In genomic region chr3:141076821-141077571, GRCh38 we compare ENCODE assay signal across 9 cellular contexts. TPM values are rescaled to one million over a fixed set of nuclear protein-coding genes. Genes with fewer than 3 reads are reported as not detected.
DNase-seq lines count a peak whose midpoint lies in the region; ATAC-seq, FAIRE-seq and TF ChIP-seq lines count a peak whose summit lies in the region.
"Had no signal": no experiment of that assay in that cellular context is flagged by ENCODE, and none has a peak within 500 bp of the region (broad histone marks: within the 10 kb centered on the region; RNA-seq: fewer than 3 reads in every experiment).

No MANE protein-coding gene starts in this region.

- peak; percentile 57 for DNase-seq in HEK293T (ENCODE audit: extremely low spot score)
- no peak for DNase-seq in activated B cell treated with CpG ODN at 0.5 μM for 24 hours
- DNase-seq in right cardiac atrium, result peak; percentile 58 to 85 (median 83)
- peak; percentile 10 for DNase-seq in renal cortical epithelial cell (ENCODE audit: low read depth)
- DNase-seq in urothelium cell line (ENCODE audit: low spot score), result no peak
- DNase-seq in RCC 7860 (ENCODE audit: low spot score), result no peak

- H2AFZ ChIP-seq in ACC112 (ENCODE audit: low read length, unreplicated experiment), result peak overlapping the region; percentile 55

- H3K27me3 ChIP-seq in ACC112 (ENCODE audit: insufficient read depth, low read length), result peaks cover 12% of the 10 kb centered on the region; the same call in 1 of the 2 replicates
- H3K27me3 ChIP-seq in right cardiac atrium (ENCODE audit: control insufficient read depth, insufficient read depth), result no peaks in the 10 kb centered on the region

- no peaks in the 10 kb centered on the region for H3K36me3 Mint-ChIP-seq in activated B cell treated with CpG ODN at 0.5 μM for 24 hours (ENCODE audit: low read depth)

- no peaks in the 10 kb centered on the region for H3K79me2 ChIP-seq in ACC112 (ENCODE audit: control insufficient read depth, insufficient read depth, low read length, unreplicated experiment)

- H3K4me1 Mint-ChIP-seq in activated B cell treated with CpG ODN at 0.5 μM for 24 hours, result peaks cover 11% of the 10 kb centered on the region

- H3K27ac Mint-ChIP-seq in activated B cell treated with CpG ODN at 0.5 μM for 24 hours, result no peak overlapping the region

- H3K9me3 ChIP-seq in right cardiac atrium (ENCODE audit: control insufficient read depth, low read length), result no peaks in the 10 kb centered on the region

- FAIRE-seq in urothelium cell line (lab: Jason Lieb, UNC) (no peak), RCC 7860 (lab: Jason Lieb, UNC) (no peak)
- FAIRE-seq: GM18507 had no signal

- peak overlapping the region; percentile 68 for H3K4me3 Mint-ChIP-seq in activated B cell treated with CpG ODN at 0.5 μM for 24 hours

- ATAC-seq in activated B cell treated with CpG ODN at 0.5 μM for 24 hours (ENCODE audit: low read depth), result peak; percentile 76
- ATAC-seq in right cardiac atrium, result peak; percentile 62 to 64
- ATAC-seq in GM21717 (IDR thresholded peaks at IDR 0.05; ENCODE audit: unreplicated experiment), result no peak

- 15% methylated on average over 23 of the region's 23 CpGs for WGBS in right cardiac atrium

- H3K36me3 ChIP-seq in ACC112 (ENCODE audit: insufficient read depth, low read length), result no peaks in the 10 kb centered on the region

- H3K27me3 Mint-ChIP-seq in activated B cell treated with CpG ODN at 0.5 μM for 24 hours, result peaks cover 5% of the 10 kb centered on the region

- H3K27ac ChIP-seq in ACC112 (ENCODE audit: low read depth, low read length) (no peak overlapping the region), right cardiac atrium (ENCODE audit: low read length) (peak overlapping the region; percentile 93)

- H3K4me1 ChIP-seq in ACC112 (ENCODE audit: control insufficient read depth, insufficient read depth, low read length, unreplicated experiment) (no peaks in the 10 kb centered on the region), right cardiac atrium (ENCODE audit: control insufficient read depth, insufficient read depth, low read length) (peaks cover 14% of the 10 kb centered on the region)

- no peak for TF ChIP-seq CTCF in activated B cell treated with CpG ODN at 0.5 μM for 24 hours (IDR thresholded peaks at IDR 0.05)

- no peaks in the 10 kb centered on the region for H3K9me3 Mint-ChIP-seq in activated B cell treated with CpG ODN at 0.5 μM for 24 hours

- POLR2A ChIA-PET in HEK293T (lab: Yijun Ruan, JAX) (interaction anchor here (1.7 kb wide), 1 partner anchor 25 kb away, joined by 11 read pairs; the partner anchor contains the start of gene SPSB4), activated B cell treated with CpG ODN at 0.5 μM for 24 hours (lab: Charles Lee) (no interaction called here)

- intact Hi-C loops in activated B cell treated with CpG ODN at 0.5 μM for 24 hours (cut with micrococcal nuclease), result no loop called here
- intact Hi-C loops in right cardiac atrium (cut with DNase I), result no loop called here

- peak overlapping the region; percentile 38 for H3K4me3 ChIP-seq in ACC112 (ENCODE audit: low read depth, low read length)
- peak overlapping the region; percentile 44 for H3K4me3 ChIP-seq in right cardiac atrium (ENCODE audit: low read length)

- CTCF ChIA-PET in HEK293T (lab: Yijun Ruan, JAX) (interaction anchor here (1.2 kb wide), 1 partner anchor 26 kb away, joined by 3 read pairs; the partner anchor contains the start of gene SPSB4), activated B cell treated with CpG ODN at 0.5 μM for 24 hours (lab: Charles Lee) (no interaction called here)

TF ChIP-seq in HEK293T, 16 proteins besides CTCF, POLR2A, EP300 and RAD21:
- TF ChIP-seq, protein P1, sequence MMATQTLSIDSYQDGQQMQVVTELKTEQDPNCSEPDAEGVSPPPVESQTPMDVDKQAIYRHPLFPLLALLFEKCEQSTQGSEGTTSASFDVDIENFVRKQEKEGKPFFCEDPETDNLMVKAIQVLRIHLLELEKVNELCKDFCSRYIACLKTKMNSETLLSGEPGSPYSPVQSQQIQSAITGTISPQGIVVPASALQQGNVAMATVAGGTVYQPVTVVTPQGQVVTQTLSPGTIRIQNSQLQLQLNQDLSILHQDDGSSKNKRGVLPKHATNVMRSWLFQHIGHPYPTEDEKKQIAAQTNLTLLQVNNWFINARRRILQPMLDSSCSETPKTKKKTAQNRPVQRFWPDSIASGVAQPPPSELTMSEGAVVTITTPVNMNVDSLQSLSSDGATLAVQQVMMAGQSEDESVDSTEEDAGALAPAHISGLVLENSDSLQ (IDR thresholded peaks at IDR 0.05), result peak; percentile 51
- TF ChIP-seq HDGF (IDR thresholded peaks at IDR 0.05; ENCODE audit: borderline replicate concordance) (no peak), TARDBP (IDR thresholded peaks at IDR 0.05) (no peak), FOXM1 (IDR thresholded peaks at IDR 0.05; ENCODE audit: borderline replicate concordance) (no peak), LEF1 (IDR thresholded peaks at IDR 0.05; ENCODE audit: borderline replicate concordance) (0 out of 2 replicates have a peak, but pooled peaks have one; percentile 46), L3MBTL2 (conservative IDR thresholded peaks at IDR 0.05) (no peak), ARNT (IDR thresholded peaks at IDR 0.05) (0 out of 2 replicates have a peak, but pooled peaks have one; percentile 7)

RNA-seq across cellular contexts. Expression of gene SPSB4, which starts 25.8 kb away (rescaled TPM):
- total RNA-seq in activated B cell treated with CpG ODN at 0.5 μM for 24 hours (not detected in 2 replicates), right cardiac atrium (1 to 10 TPM; 1.1 to 9.7 (median 5.4) TPM), renal cortical epithelial cell (not detected in 2 replicates)
- 6.9 TPM for polyA plus RNA-seq in right cardiac atrium

Comparison
In these comparisons a context has a peak if more than half of its experiments do, and no peak if none do; other contexts are left out.
1. DNase-seq: peak in HEK293T (single experiment), right cardiac atrium (3 of 3) and renal cortical epithelial cell (single experiment); none in activated B cell treated with CpG ODN at 0.5 μM for 24 hours (single experiment), urothelium cell line (single experiment) and RCC 7860 (single experiment).